Comparison of ENCODE assay signal across 1 cellular context in the genomic region with DNA sequence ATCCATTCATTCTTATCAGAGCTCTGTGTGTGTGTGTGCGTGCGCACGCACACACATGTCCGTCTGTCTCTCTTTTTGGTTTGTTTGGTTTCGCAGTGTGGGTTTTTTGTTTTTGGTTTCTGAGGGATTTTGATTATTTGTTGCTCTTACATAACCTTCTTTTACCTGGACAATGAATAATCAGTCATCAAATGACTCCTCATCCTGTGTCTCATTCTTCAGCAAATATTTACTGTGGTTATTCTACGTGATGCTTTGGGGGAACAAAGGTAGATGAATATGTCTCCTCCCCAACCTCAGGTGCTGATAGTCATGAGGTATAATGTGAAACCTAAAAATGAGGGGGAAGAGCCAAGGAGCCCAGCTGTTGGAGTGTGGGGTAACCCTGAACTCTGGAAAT.
TF ChIP-seq lines count a peak whose summit lies in the region.

No MANE protein-coding gene starts in this region.

TF ChIP-seq in HepG2, 621 proteins besides CTCF, POLR2A, EP300 and RAD21 (continued from another document and continues in another):
- TF ChIP-seq ZBED4 (CRISPR knock-in tag; IDR thresholded peaks at IDR 0.05; ENCODE audit: borderline replicate concordance): no peak
- no peak for TF ChIP-seq CHCHD3 (CRISPR knock-in tag; IDR thresholded peaks at IDR 0.05)
- TF ChIP-seq GZF1 (CRISPR knock-in tag; IDR thresholded peaks at IDR 0.05): no peak
- no peak for TF ChIP-seq SOX6 (IDR thresholded peaks at IDR 0.05)
- peak; percentile 80 for TF ChIP-seq SOX6 (CRISPR knock-in tag; IDR thresholded peaks at IDR 0.05)
- TF ChIP-seq ZNF646 (CRISPR knock-in tag; IDR thresholded peaks at IDR 0.05): no peak
- peak; percentile 33; the same call in 1 of the 2 replicates for TF ChIP-seq ELF3 (CRISPR knock-in tag; IDR thresholded peaks at IDR 0.05)
- TF ChIP-seq RARA (CRISPR knock-in tag; IDR thresholded peaks at IDR 0.05): peak; percentile 53; the same call in 1 of the 2 replicates
- no peak for TF ChIP-seq ZNF597 (CRISPR knock-in tag; IDR thresholded peaks at IDR 0.05)
- no peak for TF ChIP-seq SP5 (CRISPR knock-in tag; IDR thresholded peaks at IDR 0.05; ENCODE audit: borderline replicate concordance, low read depth)
- no peak for TF ChIP-seq ASH2L (IDR thresholded peaks at IDR 0.05; ENCODE audit: insufficient read length, low read depth, low read length)
- no peak for TF ChIP-seq NKX3-1 (CRISPR knock-in tag; IDR thresholded peaks at IDR 0.05)
- TF ChIP-seq, protein P1, sequence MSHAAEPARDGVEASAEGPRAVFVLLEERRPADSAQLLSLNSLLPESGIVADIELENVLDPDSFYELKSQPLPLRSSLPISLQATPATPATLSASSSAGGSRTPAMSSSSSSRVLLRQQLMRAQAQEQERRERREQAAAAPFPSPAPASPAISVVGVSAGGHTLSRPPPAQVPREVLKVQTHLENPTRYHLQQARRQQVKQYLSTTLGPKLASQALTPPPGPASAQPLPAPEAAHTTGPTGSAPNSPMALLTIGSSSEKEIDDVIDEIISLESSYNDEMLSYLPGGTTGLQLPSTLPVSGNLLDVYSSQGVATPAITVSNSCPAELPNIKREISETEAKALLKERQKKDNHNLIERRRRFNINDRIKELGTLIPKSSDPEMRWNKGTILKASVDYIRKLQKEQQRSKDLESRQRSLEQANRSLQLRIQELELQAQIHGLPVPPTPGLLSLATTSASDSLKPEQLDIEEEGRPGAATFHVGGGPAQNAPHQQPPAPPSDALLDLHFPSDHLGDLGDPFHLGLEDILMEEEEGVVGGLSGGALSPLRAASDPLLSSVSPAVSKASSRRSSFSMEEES (CRISPR knock-in tag; IDR thresholded peaks at IDR 0.05): 0 out of 2 replicates have a peak, but pooled peaks have one; percentile 35
- TF ChIP-seq SAP130 (CRISPR knock-in tag; IDR thresholded peaks at IDR 0.05; ENCODE audit: low read depth): peak; percentile 46
- no peak for TF ChIP-seq ZFX (CRISPR knock-in tag; IDR thresholded peaks at IDR 0.05; ENCODE audit: low read depth)
- TF ChIP-seq AHDC1 (CRISPR knock-in tag; IDR thresholded peaks at IDR 0.05; ENCODE audit: borderline replicate concordance): no peak
- no peak for TF ChIP-seq ZNF768 (CRISPR knock-in tag; IDR thresholded peaks at IDR 0.05)
- TF ChIP-seq, protein P2, sequence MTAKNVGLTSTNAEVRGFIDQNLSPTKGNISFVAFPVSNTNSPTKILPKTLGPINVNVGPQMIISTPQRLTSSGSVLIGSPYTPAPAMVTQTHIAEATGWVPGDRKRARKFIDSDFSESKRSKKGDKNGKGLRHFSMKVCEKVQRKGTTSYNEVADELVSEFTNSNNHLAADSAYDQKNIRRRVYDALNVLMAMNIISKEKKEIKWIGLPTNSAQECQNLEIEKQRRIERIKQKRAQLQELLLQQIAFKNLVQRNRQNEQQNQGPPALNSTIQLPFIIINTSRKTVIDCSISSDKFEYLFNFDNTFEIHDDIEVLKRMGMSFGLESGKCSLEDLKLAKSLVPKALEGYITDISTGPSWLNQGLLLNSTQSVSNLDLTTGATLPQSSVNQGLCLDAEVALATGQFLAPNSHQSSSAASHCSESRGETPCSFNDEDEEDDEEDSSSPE (CRISPR knock-in tag; IDR thresholded peaks at IDR 0.05): no peak
- TF ChIP-seq ZNF460 (CRISPR knock-in tag; IDR thresholded peaks at IDR 0.05; ENCODE audit: borderline replicate concordance): no peak
- no peak for TF ChIP-seq NR1H2 (CRISPR knock-in tag; IDR thresholded peaks at IDR 0.05; ENCODE audit: borderline replicate concordance, low read depth)
- TF ChIP-seq ZNF562 (CRISPR knock-in tag; IDR thresholded peaks at IDR 0.05; ENCODE audit: borderline replicate concordance): no peak
- no peak for TF ChIP-seq E2F1 (CRISPR knock-in tag; IDR thresholded peaks at IDR 0.05)
- TF ChIP-seq ZMYM4 (CRISPR knock-in tag; IDR thresholded peaks at IDR 0.05): no peak
- TF ChIP-seq, protein P3, sequence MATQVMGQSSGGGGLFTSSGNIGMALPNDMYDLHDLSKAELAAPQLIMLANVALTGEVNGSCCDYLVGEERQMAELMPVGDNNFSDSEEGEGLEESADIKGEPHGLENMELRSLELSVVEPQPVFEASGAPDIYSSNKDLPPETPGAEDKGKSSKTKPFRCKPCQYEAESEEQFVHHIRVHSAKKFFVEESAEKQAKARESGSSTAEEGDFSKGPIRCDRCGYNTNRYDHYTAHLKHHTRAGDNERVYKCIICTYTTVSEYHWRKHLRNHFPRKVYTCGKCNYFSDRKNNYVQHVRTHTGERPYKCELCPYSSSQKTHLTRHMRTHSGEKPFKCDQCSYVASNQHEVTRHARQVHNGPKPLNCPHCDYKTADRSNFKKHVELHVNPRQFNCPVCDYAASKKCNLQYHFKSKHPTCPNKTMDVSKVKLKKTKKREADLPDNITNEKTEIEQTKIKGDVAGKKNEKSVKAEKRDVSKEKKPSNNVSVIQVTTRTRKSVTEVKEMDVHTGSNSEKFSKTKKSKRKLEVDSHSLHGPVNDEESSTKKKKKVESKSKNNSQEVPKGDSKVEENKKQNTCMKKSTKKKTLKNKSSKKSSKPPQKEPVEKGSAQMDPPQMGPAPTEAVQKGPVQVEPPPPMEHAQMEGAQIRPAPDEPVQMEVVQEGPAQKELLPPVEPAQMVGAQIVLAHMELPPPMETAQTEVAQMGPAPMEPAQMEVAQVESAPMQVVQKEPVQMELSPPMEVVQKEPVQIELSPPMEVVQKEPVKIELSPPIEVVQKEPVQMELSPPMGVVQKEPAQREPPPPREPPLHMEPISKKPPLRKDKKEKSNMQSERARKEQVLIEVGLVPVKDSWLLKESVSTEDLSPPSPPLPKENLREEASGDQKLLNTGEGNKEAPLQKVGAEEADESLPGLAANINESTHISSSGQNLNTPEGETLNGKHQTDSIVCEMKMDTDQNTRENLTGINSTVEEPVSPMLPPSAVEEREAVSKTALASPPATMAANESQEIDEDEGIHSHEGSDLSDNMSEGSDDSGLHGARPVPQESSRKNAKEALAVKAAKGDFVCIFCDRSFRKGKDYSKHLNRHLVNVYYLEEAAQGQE (IDR thresholded peaks at IDR 0.05; ENCODE audit: borderline replicate concordance in 1 of 2, low read depth in 1 of 2, low read length in 2 of 2): no peak
- TF ChIP-seq ONECUT2 (CRISPR knock-in tag; IDR thresholded peaks at IDR 0.05): no peak
- peak; percentile 52 for TF ChIP-seq ZEB1 (IDR thresholded peaks at IDR 0.05; ENCODE audit: insufficient replicate concordance, low read depth)
